In the genomic region with DNA sequence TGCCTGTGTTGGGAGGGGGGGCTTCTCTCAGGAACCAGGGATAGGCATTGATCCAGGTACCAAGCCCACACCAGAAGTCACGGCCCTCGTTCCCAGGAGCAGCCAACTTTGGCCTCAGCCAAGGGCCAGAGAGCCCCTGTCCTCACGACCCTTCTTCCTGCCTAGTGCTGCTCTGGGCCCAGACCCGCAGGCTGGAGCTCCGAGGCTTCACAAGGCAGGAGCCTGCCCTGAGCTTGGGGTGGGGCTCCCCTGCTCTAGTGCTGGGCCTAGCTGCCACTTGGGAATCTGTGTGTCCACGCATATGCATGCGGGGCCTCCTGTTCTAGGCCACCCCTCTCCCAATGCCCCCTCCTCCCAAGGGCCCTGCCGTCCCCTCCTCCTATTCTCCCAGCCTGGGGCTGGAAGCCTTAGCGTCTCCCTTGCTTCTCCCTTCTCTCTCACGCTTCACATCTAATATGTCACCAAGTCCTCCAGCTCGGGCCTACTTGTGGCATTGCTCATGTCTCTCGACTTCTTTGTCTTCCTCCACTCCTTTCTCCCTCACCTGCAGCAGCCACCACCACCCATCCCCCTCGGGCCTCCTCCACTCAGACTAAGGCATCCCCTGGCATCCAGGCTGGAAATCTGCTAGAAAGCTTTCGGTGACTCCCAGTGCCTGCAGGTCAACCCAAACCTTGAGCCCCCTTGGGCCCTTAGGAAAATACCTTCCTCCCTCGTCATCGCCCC, we compare ENCODE assay signal across 21 cellular contexts. TPM values are rescaled to one million over a fixed set of nuclear protein-coding genes. Genes with fewer than 3 reads are reported as not detected.
DNase-seq lines count a peak whose midpoint lies in the region; ATAC-seq, FAIRE-seq and TF ChIP-seq lines count a peak whose summit lies in the region.
"Had no signal": no experiment of that assay in that cellular context is flagged by ENCODE, and none has a peak within 500 bp of the region (broad histone marks: within the 10 kb centered on the region; RNA-seq: fewer than 3 reads in every experiment).

No MANE protein-coding gene starts in this region.

- no peak for TF ChIP-seq CTCF in H1 (IDR thresholded peaks at IDR 0.05; ENCODE audit: control extremely low read depth in 1 of 3, insufficient read depth in 1 of 3, low read depth in 1 of 3, low read length in 3 of 3)

- H3K27me3 ChIP-seq in H7 (ENCODE audit: control insufficient read depth, insufficient read depth, low read length) (peaks cover 39% of the 10 kb centered on the region), NT2/D1 (ENCODE audit: insufficient read depth, insufficient read length) (peaks cover 82% of the 10 kb centered on the region), H1 (replicated peaks in 1 of 4; ENCODE audit: control insufficient read depth in 3 of 4, extremely low read depth in 1 of 4, insufficient read depth in 3 of 4, low read length in 3 of 4) (peaks cover 14 to 37% (median 33%) of the 10 kb centered on the region in 4 experiments), neuronal stem cell (ENCODE audit: control insufficient read depth in 3 of 3, insufficient read depth in 3 of 3, low read depth in 1 of 3, low read length in 3 of 3) (peaks cover 12 to 93% (median 44%) of the 10 kb centered on the region in 3 experiments)
- H3K27me3 ChIP-seq: BE2C had no signal

- H3K14ac ChIP-seq in H1 (ENCODE audit: insufficient read length) (no peak overlapping the region), neuronal stem cell (ENCODE audit: low read length) (no peak overlapping the region)

- 0 out of 2 replicates have a peak overlapping the region, but pooled peaks have one; percentile 25 for H2BK15ac ChIP-seq in H1 (ENCODE audit: low read length)
- peak overlapping the region; percentile 8 for H2BK15ac ChIP-seq in neuronal stem cell (ENCODE audit: low read length)

- no peak overlapping the region for H3K27ac ChIP-seq in H1 (ENCODE audit: low read depth, low read length)
- H3K27ac ChIP-seq in neuronal stem cell (replicated peaks; ENCODE audit: low read length) = no peak overlapping the region
- H3K27ac ChIP-seq: KMS-11, RWPE1 had no signal

- WGBS in H1 (ENCODE audit: extremely low coverage in 1 of 2, insufficient coverage in 1 of 2, insufficient read length in 1 of 2, insufficient replicate concordance in 2 of 2, low coverage in 1 of 2, low lambda C conversion rate in 2 of 2, missing lambda C conversion rate in 1 of 2), 2 experiments = 86% methylated on average over 13 of the region's 16 CpGs; no CpG with 5 or more reads in 1 of the 2 experiments
- WGBS in neuronal stem cell (ENCODE audit: extremely low coverage in 2 of 2, insufficient read length in 2 of 2, insufficient replicate concordance in 1 of 2), 2 donors = no CpG with 5 or more reads among the region's 16 CpGs

- H3K4ac ChIP-seq in H1 (replicated peaks; ENCODE audit: insufficient read length, low read depth, low read length) (peak overlapping the region; percentile 54), neuronal stem cell (ENCODE audit: low read length) (no peak overlapping the region)

- no peak overlapping the region for H2AFZ ChIP-seq in H1 (ENCODE audit: low read length)
- no peak overlapping the region for H2AFZ ChIP-seq in neuronal stem cell (ENCODE audit: low read length)

- no peak overlapping the region for H3K18ac ChIP-seq in H1 (ENCODE audit: extremely low read depth, low read length)
- peak overlapping the region; percentile 61 for H3K18ac ChIP-seq in neuronal stem cell (ENCODE audit: low read length)

- CTCF ChIA-PET in H1 (lab: Charles Lee; ENCODE audit: partially characterized antibody) = interaction anchor here (0.6 to 5.1 kb wide), 42 partner anchors 8 to 259 kb away, joined by 3 to 38 read pairs (median 5); a partner anchor contains a TSS

- H3K56ac ChIP-seq in H1 (replicated peaks; ENCODE audit: insufficient read length, low read depth, low read length) = no peak overlapping the region

- no peak for TF ChIP-seq EP300 in H1 (IDR thresholded peaks at IDR 0.05; ENCODE audit: borderline replicate concordance in 1 of 2, low read depth in 2 of 2, low read length in 2 of 2)

- H3K4me2 ChIP-seq in H1 (ENCODE audit: insufficient read depth in 1 of 2, low read depth in 2 of 2, low read length in 2 of 2) (no peak overlapping the region), neuronal stem cell (ENCODE audit: insufficient read depth, low read length, poor library complexity, severe bottlenecking) (no peak overlapping the region)
- H3K4me2 ChIP-seq: KMS-11 had no signal

- no peak overlapping the region for H2BK5ac ChIP-seq in H1 (ENCODE audit: low read depth, low read length)
- no peak overlapping the region for H2BK5ac ChIP-seq in neuronal stem cell (ENCODE audit: low read length)

- no peak for TF ChIP-seq RAD21 in H1 (IDR thresholded peaks at IDR 0.05 in 1 of 2, conservative IDR thresholded peaks at IDR 0.05 in 1 of 2; ENCODE audit: low read depth in 2 of 2, low read length in 2 of 2)

- peak overlapping the region; percentile 31 for H4K91ac ChIP-seq in H1 (replicated peaks; ENCODE audit: insufficient read length, low read length)
- no peak overlapping the region for H4K91ac ChIP-seq in neuronal stem cell (ENCODE audit: low read depth, low read length, poor library complexity)

- ATAC-seq in GM21576 (IDR thresholded peaks at IDR 0.05; ENCODE audit: unreplicated experiment) = no peak

- no peak overlapping the region for H2BK20ac ChIP-seq in H1 (ENCODE audit: low read length)

- H3K9ac ChIP-seq in NT2/D1 (ENCODE audit: insufficient read length, low read depth) (peak overlapping the region; percentile 32), H1 (replicated peaks in 1 of 4; ENCODE audit: extremely low read depth in 1 of 4, low read depth in 3 of 4, low read length in 3 of 4) (no peak overlapping the region), neuronal stem cell (ENCODE audit: low read depth, low read length, poor library complexity) (no peak overlapping the region)
- H3K9ac ChIP-seq: KMS-11 had no signal

- DNase-seq in H7 (peak; percentile 69), NT2/D1 (ENCODE audit: low read depth, low spot score) (no peak), H1 (ENCODE audit: low read depth in 1 of 2, low spot score in 2 of 2) (no peak), neuronal stem cell (ENCODE audit: low spot score) (no peak), DMS53 treated with DMSO at 0.1 percent for 48 hours (lab: John Stamatoyannopoulos, UW; ENCODE audit: unreplicated experiment) (no peak), RKO (ENCODE audit: low spot score) (no peak)
- DNase-seq: DND-41, HFFc6, NCI-H1092, NCI-H1417 treated with DMSO at 0.1 percent for 48 hours, NCI-H187, NCI-H2081 treated with DMSO at 0.1 percent for 48 hours, NCI-H446, NCI-H526 treated with DMSO at 0.1 percent for 48 hours, SHP77 treated with DMSO at 0.1 percent for 48 hours, T-helper 1 cell had no signal

- H3K23ac ChIP-seq in H1 (ENCODE audit: insufficient read length) (no peak overlapping the region), neuronal stem cell (ENCODE audit: low read depth, low read length, poor library complexity) (no peak overlapping the region)

- H3K4me1 ChIP-seq in NT2/D1 (ENCODE audit: insufficient read depth, insufficient read length) (peaks cover 19% of the 10 kb centered on the region), H1 (replicated peaks in 1 of 4; ENCODE audit: control insufficient read depth in 3 of 4, insufficient read depth in 4 of 4, low read length in 3 of 4) (peaks cover 4 to 55% (median 24%) of the 10 kb centered on the region in 4 experiments), neuronal stem cell (ENCODE audit: control insufficient read depth in 2 of 2, insufficient read depth in 1 of 2, low read depth in 1 of 2, low read length in 2 of 2) (peaks cover 2 to 26% of the 10 kb centered on the region in 2 donors)

- H3K9me3 ChIP-seq in NT2/D1 (ENCODE audit: insufficient read depth, low read length) (no peaks in the 10 kb centered on the region), H1 (ENCODE audit: insufficient read depth in 2 of 2, low read depth in 1 of 2, low read length in 1 of 2) (no peaks in the 10 kb centered on the region), neuronal stem cell (replicated peaks in 1 of 2; ENCODE audit: control insufficient read depth in 2 of 2, insufficient read depth in 1 of 2, low read depth in 1 of 2, low read length in 2 of 2) (no peaks in the 10 kb centered on the region)
- H3K9me3 ChIP-seq: BE2C had no signal

- POLR2A ChIA-PET in H1 (lab: Charles Lee; ENCODE audit: partially characterized antibody) = interaction anchor here (1.2 to 1.3 kb wide), 2 partner anchors 38 to 276 kb away, joined by 3 to 5 read pairs; a partner anchor contains a TSS

- no peak overlapping the region for H2BK120ac ChIP-seq in H1 (replicated peaks; ENCODE audit: low read depth, low read length)
- H2BK120ac ChIP-seq in neuronal stem cell (ENCODE audit: low read depth, low read length) = no peak overlapping the region

- H4K5ac ChIP-seq in H1 (ENCODE audit: insufficient read length, low read depth, low read length) = no peak overlapping the region

- FAIRE-seq in H1 (lab: Jason Lieb, UNC) = no peak
- FAIRE-seq: GM12892 had no signal

- peaks cover 21% of the 10 kb centered on the region; the same call in 1 of the 2 replicates for H3K23me2 ChIP-seq in H1 (ENCODE audit: low read depth, low read length)

- H3K79me1 ChIP-seq in H1 (ENCODE audit: low read depth, low read length) (no peaks in the 10 kb centered on the region; the same call in 1 of the 2 replicates), neuronal stem cell (ENCODE audit: low read depth, low read length) (no peaks in the 10 kb centered on the region)

- H2AK5ac ChIP-seq in H1 (ENCODE audit: low read depth, low read length) (peak overlapping the region; percentile 67; the same call in 1 of the 2 replicates), neuronal stem cell (ENCODE audit: low read depth, low read length) (peak overlapping the region; percentile 33)

- no peaks in the 10 kb centered on the region for H3K79me2 ChIP-seq in H1 (ENCODE audit: control insufficient read depth in 1 of 2, insufficient read depth in 2 of 2, low read length in 2 of 2)

- H4K8ac ChIP-seq in H1 (ENCODE audit: extremely low read depth, insufficient read depth, low read length) = peak overlapping the region; percentile 38
- H4K8ac ChIP-seq in neuronal stem cell (ENCODE audit: low read depth, low read length) = no peak overlapping the region

- no peaks in the 10 kb centered on the region for H3K36me3 ChIP-seq in H7 (replicated peaks; ENCODE audit: control insufficient read depth, insufficient read depth, low read length)
- H3K36me3 ChIP-seq in NT2/D1 (ENCODE audit: insufficient read depth, insufficient read length, low read length) = no peaks in the 10 kb centered on the region
- H3K36me3 ChIP-seq in H1 (ENCODE audit: control insufficient read depth in 2 of 4, insufficient read depth in 4 of 4, low read length in 3 of 4) = no peaks in the 10 kb centered on the region
- H3K36me3 ChIP-seq in neuronal stem cell (replicated peaks in 1 of 2; ENCODE audit: control insufficient read depth in 2 of 2, insufficient read depth in 2 of 2, low read length in 2 of 2) = no peaks in the 10 kb centered on the region
- H3K36me3 ChIP-seq: BE2C had no signal

- H2BK12ac ChIP-seq in H1 (ENCODE audit: low read depth, low read length) = peak overlapping the region; percentile 50; the same call in 1 of the 2 replicates
- no peak overlapping the region for H2BK12ac ChIP-seq in neuronal stem cell (ENCODE audit: low read length)

- H4K20me1 ChIP-seq in H1 (replicated peaks in 1 of 2; ENCODE audit: control insufficient read depth in 1 of 2, insufficient read depth in 2 of 2, low read length in 2 of 2) = peaks cover 2 to 15% of the 10 kb centered on the region in 2 experiments

- TF ChIP-seq POLR2A in H1 (IDR thresholded peaks at IDR 0.05; ENCODE audit: control extremely low read depth in 1 of 2, low read depth in 2 of 2, low read length in 2 of 2) = no peak

- no peak overlapping the region for H3K4me3 ChIP-seq in H7 (ENCODE audit: insufficient read depth, low read depth, low read length)
- H3K4me3 ChIP-seq in NT2/D1 (ENCODE audit: insufficient read length, low read depth) = no peak overlapping the region
- no peak overlapping the region for H3K4me3 ChIP-seq in H1 (ENCODE audit: extremely low read depth in 1 of 4, insufficient read depth in 2 of 4, low read depth in 3 of 4, low read length in 4 of 4)
- no peak overlapping the region for H3K4me3 ChIP-seq in neuronal stem cell (ENCODE audit: low read length in 2 of 2)

RNA-seq across cellular contexts. Expression of a gene that starts 3.4 kb away (rescaled TPM):
- total RNA-seq in H7 (2014; rRNA removed; shearing (Covaris generic)) = 3.7 and 4.6 TPM in 2 replicates
- total RNA-seq in H1 (2021; fragmentation: NEBNext Ultra II Directional; extraction: Animal tissue kit (Norgen Biotek cat#: 25700)) = 4.0 and 4.1 TPM in 2 replicates
- 7.6 and 11.1 TPM in 2 replicates for polyA plus RNA-seq in H1 (2011; rRNA removed)
- polyA plus RNA-seq in H1 (2011; cell fraction: cytosol; rRNA removed) = 5.5 TPM
- polyA plus RNA-seq in H1 (2011; cell fraction: nucleus; rRNA removed) = 11.1 TPM
- 4.2 to 10.8 TPM (median 8.7 TPM) in 4 replicates for polyA plus RNA-seq in H1 (2012, experiment 1 of 2)
- 5.7 TPM for polyA plus RNA-seq in H1 (2012, experiment 2 of 2)
- 3.8 TPM for polyA plus RNA-seq in H1 (2013, experiment 1 of 2)
- 4.2 TPM for polyA plus RNA-seq in H1 (2013, experiment 2 of 2)
- polyA minus RNA-seq in H1 (2011; rRNA and poly(A)+ RNA removed) = 4.4 and 5.4 TPM in 2 replicates
- 5.1 TPM for polyA minus RNA-seq in H1 (2011; cell fraction: cytosol; rRNA and poly(A)+ RNA removed)
- 4.8 TPM for polyA minus RNA-seq in H1 (2011; cell fraction: nucleus; rRNA and poly(A)+ RNA removed)
- polyA plus RNA-seq in neuronal stem cell (2013, experiment 1 of 2) = 1.3 TPM
- polyA plus RNA-seq in neuronal stem cell (2013, experiment 2 of 2) = 1.4 TPM
- total RNA-seq: HFFc6 had no signal
